ENCODE assay signal across 34 cellular contexts in the genomic region with DNA sequence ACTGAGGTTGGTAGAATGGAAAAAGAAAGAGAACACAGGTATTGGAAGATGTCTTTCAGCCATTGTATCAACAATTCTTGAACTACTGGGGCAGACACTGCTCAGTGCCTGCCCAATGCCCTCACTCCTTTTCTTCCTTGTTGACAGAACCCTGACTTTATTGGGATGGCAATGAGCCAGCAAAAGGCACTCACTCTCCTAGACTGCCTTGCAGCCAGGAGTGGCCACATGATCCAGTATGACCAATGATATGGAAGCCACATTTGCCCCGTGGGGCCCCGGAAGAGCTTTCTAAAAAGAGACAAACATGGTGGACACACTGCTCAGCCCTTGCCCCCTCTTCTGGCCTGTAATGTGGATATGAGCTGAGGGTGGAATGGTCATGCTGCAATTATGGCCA.
"Had no signal": no experiment of that assay in that cellular context is flagged by ENCODE, and none has a peak within 500 bp of the region (broad histone marks: within the 10 kb centered on the region; RNA-seq: fewer than 3 reads in every experiment).

No MANE protein-coding gene starts in this region.

- H3K27me3 ChIP-seq: MG63 had no signal

- DNase-seq: Karpas-422, Kasumi-1, MG63, MM.1S, MV-4-11, NCI-H1048, NCI-H1092, NCI-H1092 treated with DMSO at 0.1 percent for 48 hours, NCI-H1105, NCI-H1105 treated with DMSO at 0.1 percent for 48 hours, NCI-H1417, NCI-H1417 treated with DMSO at 0.1 percent for 48 hours, NCI-H1436, NCI-H1436 treated with DMSO at 0.1 percent for 48 hours, NCI-H146, NCI-H1694, NCI-H1694 treated with DMSO at 0.1 percent for 48 hours, NCI-H187, NCI-H187 treated with DMSO at 0.1 percent for 48 hours, NCI-H1930, NCI-H2029, NCI-H2029 treated with DMSO at 0.1 percent for 48 hours, NCI-H2081, NCI-H2081 treated with DMSO at 0.1 percent for 48 hours, NCI-H2107, NCI-H2171, NCI-H2171 treated with DMSO at 0.1 percent for 48 hours, NCI-H2227 treated with DMSO at 0.1 percent for 48 hours, NCI-H226, NCI-H345, NCI-H446, NCI-H446 treated with DMSO at 0.1 percent for 48 hours, NCI-H510A had no signal

- H3K36me3 ChIP-seq: MG63 had no signal

- H3K9me3 ChIP-seq: MG63 had no signal

- H3K27ac ChIP-seq: KMS-11 had no signal

- H3K4me3 ChIP-seq: MG63 had no signal
